In the genomic region with DNA sequence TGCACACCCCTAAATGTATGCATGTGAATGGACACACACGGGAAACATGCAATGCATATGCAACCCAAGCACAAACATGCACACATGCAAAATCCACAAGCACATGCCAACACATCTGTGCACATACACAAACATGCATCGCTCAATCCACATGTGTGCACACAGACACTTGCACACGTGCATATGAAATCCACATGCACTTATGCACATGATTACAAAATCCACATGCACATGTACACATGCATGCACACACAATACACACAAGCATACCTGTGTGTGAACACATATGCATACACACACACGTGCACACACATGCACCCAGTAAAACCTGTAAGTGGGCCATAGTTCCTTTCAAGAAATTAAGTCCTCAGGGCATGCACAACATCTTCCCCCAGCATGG, we compare ENCODE assay signal across 7 cellular contexts.
"Had no signal": no experiment of that assay in that cellular context is flagged by ENCODE, and none has a peak within 500 bp of the region (broad histone marks: within the 10 kb centered on the region; RNA-seq: fewer than 3 reads in every experiment).

No MANE protein-coding gene starts in this region.

- ATAC-seq: K562 had no signal

- H3K27ac ChIP-seq: HL-60, KMS-11 had no signal

- H3K4me3 ChIP-seq: K562 had no signal

- DNase-seq: IMR-90, KBM-7, KG1 had no signal

- H3K9ac ChIP-seq: KMS-11 had no signal

- FAIRE-seq: HTR-8/SVneo, K562 had no signal

- H3K4me2 ChIP-seq: KMS-11 had no signal
